ENCODE assay signal across 2 cellular contexts in genomic region chr22:27980424-27981148, GRCh38.
A peak's percentile ranks its signal among the peaks of the same experiment; 100 is the strongest.
TF ChIP-seq lines count a peak whose summit lies in the region.

No MANE protein-coding gene starts in this region.

TF ChIP-seq in K562, 482 proteins besides CTCF, POLR2A, EP300 and RAD21:
- TF ChIP-seq ZNF280B (CRISPR knock-in tag; IDR thresholded peaks at IDR 0.05) (no peak), STAG1 (CRISPR knock-in tag; IDR thresholded peaks at IDR 0.05; ENCODE audit: borderline replicate concordance) (no peak), ZNF217 (CRISPR knock-in tag; IDR thresholded peaks at IDR 0.05) (no peak), MAZ (CRISPR knock-in tag; conservative IDR thresholded peaks at IDR 0.05 in 1 of 2, IDR thresholded peaks at IDR 0.05 in 1 of 2) (no peak), ZNF75A (CRISPR knock-in tag; IDR thresholded peaks at IDR 0.05) (no peak), HMBOX1 (IDR thresholded peaks at IDR 0.05) (no peak), PYGO2 (tag; IDR thresholded peaks at IDR 0.05) (no peak), RBM22 (IDR thresholded peaks at IDR 0.05; ENCODE audit: low read depth, low read length, poor library complexity, severe bottlenecking) (no peak), RREB1 (CRISPR knock-in tag; IDR thresholded peaks at IDR 0.05) (no peak)

TF ChIP-seq in HepG2, 621 proteins besides CTCF, POLR2A, EP300 and RAD21:
- TF ChIP-seq ZNF563 (CRISPR knock-in tag; IDR thresholded peaks at IDR 0.05), result no peak
- TF ChIP-seq, protein P1, sequence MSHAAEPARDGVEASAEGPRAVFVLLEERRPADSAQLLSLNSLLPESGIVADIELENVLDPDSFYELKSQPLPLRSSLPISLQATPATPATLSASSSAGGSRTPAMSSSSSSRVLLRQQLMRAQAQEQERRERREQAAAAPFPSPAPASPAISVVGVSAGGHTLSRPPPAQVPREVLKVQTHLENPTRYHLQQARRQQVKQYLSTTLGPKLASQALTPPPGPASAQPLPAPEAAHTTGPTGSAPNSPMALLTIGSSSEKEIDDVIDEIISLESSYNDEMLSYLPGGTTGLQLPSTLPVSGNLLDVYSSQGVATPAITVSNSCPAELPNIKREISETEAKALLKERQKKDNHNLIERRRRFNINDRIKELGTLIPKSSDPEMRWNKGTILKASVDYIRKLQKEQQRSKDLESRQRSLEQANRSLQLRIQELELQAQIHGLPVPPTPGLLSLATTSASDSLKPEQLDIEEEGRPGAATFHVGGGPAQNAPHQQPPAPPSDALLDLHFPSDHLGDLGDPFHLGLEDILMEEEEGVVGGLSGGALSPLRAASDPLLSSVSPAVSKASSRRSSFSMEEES (CRISPR knock-in tag; IDR thresholded peaks at IDR 0.05), result no peak
- TF ChIP-seq FOXO4 (CRISPR knock-in tag; conservative IDR thresholded peaks at IDR 0.05), result no peak
- TF ChIP-seq, protein P2, sequence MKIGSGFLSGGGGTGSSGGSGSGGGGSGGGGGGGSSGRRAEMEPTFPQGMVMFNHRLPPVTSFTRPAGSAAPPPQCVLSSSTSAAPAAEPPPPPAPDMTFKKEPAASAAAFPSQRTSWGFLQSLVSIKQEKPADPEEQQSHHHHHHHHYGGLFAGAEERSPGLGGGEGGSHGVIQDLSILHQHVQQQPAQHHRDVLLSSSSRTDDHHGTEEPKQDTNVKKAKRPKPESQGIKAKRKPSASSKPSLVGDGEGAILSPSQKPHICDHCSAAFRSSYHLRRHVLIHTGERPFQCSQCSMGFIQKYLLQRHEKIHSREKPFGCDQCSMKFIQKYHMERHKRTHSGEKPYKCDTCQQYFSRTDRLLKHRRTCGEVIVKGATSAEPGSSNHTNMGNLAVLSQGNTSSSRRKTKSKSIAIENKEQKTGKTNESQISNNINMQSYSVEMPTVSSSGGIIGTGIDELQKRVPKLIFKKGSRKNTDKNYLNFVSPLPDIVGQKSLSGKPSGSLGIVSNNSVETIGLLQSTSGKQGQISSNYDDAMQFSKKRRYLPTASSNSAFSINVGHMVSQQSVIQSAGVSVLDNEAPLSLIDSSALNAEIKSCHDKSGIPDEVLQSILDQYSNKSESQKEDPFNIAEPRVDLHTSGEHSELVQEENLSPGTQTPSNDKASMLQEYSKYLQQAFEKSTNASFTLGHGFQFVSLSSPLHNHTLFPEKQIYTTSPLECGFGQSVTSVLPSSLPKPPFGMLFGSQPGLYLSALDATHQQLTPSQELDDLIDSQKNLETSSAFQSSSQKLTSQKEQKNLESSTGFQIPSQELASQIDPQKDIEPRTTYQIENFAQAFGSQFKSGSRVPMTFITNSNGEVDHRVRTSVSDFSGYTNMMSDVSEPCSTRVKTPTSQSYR (CRISPR knock-in tag; IDR thresholded peaks at IDR 0.05; ENCODE audit: borderline replicate concordance), result peak; percentile 35; the same call in 1 of the 2 replicates
